In the genomic region with DNA sequence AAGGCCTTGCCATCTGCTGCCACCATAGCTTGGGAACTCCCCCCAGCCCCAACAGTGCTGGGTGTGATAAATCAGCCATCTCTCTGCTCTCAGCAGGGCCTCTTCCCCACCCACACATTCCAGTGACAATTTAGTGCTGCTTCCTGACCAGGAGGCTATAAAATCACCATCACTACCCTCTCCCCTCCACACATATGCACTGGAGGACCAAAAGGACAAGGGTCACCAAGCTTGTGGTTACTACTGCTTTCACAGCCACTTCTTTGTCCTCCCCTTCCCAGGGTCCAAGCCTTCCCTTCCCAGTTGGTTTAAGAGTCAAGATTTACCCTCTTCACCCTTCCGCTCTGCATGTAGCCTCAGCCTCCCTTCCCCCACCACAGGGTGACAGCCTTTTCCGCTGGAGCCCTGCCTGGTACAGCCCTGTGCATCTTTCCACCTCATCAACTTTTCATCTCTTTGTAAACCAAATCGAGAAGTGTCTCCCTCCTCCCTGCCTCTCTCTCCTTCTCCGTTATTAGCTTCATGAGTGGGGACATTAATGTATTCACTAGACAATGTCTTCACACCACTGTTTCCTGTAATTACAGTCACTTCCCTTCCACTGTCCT, we compare ENCODE assay signal across 3 cellular contexts.
TF ChIP-seq lines count a peak whose summit lies in the region.

No MANE protein-coding gene starts in this region.

TF ChIP-seq in SK-N-SH, 30 proteins besides CTCF, POLR2A, EP300 and RAD21:
- TF ChIP-seq, protein P1, sequence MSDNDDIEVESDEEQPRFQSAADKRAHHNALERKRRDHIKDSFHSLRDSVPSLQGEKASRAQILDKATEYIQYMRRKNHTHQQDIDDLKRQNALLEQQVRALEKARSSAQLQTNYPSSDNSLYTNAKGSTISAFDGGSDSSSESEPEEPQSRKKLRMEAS (IDR thresholded peaks at IDR 0.05; ENCODE audit: low read depth): no peak
- TF ChIP-seq GABPA (IDR thresholded peaks at IDR 0.05; ENCODE audit: low read depth) (no peak), NRF1 (IDR thresholded peaks at IDR 0.05; ENCODE audit: low read depth, low read length) (no peak), CHD2 (IDR thresholded peaks at IDR 0.05; ENCODE audit: low read length, partially characterized antibody) (no peak), TCF12 (IDR thresholded peaks at IDR 0.05) (no peak), POLR2AphosphoS5 (IDR thresholded peaks at IDR 0.05; ENCODE audit: low read depth, low read length) (0 out of 2 replicates have a peak, but pooled peaks have one; percentile 15)

TF ChIP-seq in SK-N-SH treated with all-trans-retinoic acid at 6 μM for 48 hours, 23 proteins besides CTCF, POLR2A, EP300 and RAD21:
- TF ChIP-seq ZC3H10 (CRISPR knock-in tag; IDR thresholded peaks at IDR 0.05) (no peak), TCF4 (CRISPR knock-in tag; IDR thresholded peaks at IDR 0.05; ENCODE audit: borderline replicate concordance) (no peak), ZNF565 (CRISPR knock-in tag; conservative IDR thresholded peaks at IDR 0.05; ENCODE audit: low read depth) (no peak), TOX (CRISPR knock-in tag; IDR thresholded peaks at IDR 0.05; ENCODE audit: borderline replicate concordance) (no peak), ESRRG (CRISPR knock-in tag; IDR thresholded peaks at IDR 0.05) (no peak), RARB (CRISPR knock-in tag; IDR thresholded peaks at IDR 0.05) (no peak), SNAI2 (CRISPR knock-in tag; IDR thresholded peaks at IDR 0.05) (no peak), CSDC2 (CRISPR knock-in tag; IDR thresholded peaks at IDR 0.05) (no peak), BACH2 (CRISPR knock-in tag; IDR thresholded peaks at IDR 0.05; ENCODE audit: borderline replicate concordance) (no peak), PPARA (CRISPR knock-in tag; IDR thresholded peaks at IDR 0.05; ENCODE audit: borderline replicate concordance) (no peak), ZNF8 (CRISPR knock-in tag; IDR thresholded peaks at IDR 0.05) (no peak), ZFP30 (CRISPR knock-in tag; IDR thresholded peaks at IDR 0.05) (no peak), ISL1 (CRISPR knock-in tag; IDR thresholded peaks at IDR 0.05) (no peak)
- TF ChIP-seq, protein P2, sequence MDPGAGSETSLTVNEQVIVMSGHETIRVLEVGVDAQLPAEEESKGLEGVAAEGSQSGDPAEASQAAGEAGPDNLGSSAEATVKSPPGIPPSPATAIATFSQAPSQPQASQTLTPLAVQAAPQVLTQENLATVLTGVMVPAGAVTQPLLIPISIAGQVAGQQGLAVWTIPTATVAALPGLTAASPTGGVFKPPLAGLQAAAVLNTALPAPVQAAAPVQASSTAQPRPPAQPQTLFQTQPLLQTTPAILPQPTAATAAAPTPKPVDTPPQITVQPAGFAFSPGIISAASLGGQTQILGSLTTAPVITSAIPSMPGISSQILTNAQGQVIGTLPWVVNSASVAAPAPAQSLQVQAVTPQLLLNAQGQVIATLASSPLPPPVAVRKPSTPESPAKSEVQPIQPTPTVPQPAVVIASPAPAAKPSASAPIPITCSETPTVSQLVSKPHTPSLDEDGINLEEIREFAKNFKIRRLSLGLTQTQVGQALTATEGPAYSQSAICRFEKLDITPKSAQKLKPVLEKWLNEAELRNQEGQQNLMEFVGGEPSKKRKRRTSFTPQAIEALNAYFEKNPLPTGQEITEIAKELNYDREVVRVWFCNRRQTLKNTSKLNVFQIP (CRISPR knock-in tag; IDR thresholded peaks at IDR 0.05; ENCODE audit: borderline replicate concordance, low read depth): no peak
- TF ChIP-seq, protein P3, sequence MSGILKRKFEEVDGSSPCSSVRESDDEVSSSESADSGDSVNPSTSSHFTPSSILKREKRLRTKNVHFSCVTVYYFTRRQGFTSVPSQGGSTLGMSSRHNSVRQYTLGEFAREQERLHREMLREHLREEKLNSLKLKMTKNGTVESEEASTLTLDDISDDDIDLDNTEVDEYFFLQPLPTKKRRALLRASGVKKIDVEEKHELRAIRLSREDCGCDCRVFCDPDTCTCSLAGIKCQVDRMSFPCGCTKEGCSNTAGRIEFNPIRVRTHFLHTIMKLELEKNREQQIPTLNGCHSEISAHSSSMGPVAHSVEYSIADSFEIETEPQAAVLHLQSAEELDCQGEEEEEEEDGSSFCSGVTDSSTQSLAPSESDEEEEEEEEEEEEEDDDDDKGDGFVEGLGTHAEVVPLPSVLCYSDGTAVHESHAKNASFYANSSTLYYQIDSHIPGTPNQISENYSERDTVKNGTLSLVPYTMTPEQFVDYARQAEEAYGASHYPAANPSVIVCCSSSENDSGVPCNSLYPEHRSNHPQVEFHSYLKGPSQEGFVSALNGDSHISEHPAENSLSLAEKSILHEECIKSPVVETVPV (CRISPR knock-in tag; IDR thresholded peaks at IDR 0.05): no peak
- TF ChIP-seq, protein P4, sequence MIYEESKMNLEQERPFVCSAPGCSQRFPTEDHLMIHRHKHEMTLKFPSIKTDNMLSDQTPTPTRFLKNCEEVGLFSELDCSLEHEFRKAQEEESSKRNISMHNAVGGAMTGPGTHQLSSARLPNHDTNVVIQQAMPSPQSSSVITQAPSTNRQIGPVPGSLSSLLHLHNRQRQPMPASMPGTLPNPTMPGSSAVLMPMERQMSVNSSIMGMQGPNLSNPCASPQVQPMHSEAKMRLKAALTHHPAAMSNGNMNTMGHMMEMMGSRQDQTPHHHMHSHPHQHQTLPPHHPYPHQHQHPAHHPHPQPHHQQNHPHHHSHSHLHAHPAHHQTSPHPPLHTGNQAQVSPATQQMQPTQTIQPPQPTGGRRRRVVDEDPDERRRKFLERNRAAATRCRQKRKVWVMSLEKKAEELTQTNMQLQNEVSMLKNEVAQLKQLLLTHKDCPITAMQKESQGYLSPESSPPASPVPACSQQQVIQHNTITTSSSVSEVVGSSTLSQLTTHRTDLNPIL (CRISPR knock-in tag; IDR thresholded peaks at IDR 0.05; ENCODE audit: low read depth): no peak
- TF ChIP-seq, protein P5, sequence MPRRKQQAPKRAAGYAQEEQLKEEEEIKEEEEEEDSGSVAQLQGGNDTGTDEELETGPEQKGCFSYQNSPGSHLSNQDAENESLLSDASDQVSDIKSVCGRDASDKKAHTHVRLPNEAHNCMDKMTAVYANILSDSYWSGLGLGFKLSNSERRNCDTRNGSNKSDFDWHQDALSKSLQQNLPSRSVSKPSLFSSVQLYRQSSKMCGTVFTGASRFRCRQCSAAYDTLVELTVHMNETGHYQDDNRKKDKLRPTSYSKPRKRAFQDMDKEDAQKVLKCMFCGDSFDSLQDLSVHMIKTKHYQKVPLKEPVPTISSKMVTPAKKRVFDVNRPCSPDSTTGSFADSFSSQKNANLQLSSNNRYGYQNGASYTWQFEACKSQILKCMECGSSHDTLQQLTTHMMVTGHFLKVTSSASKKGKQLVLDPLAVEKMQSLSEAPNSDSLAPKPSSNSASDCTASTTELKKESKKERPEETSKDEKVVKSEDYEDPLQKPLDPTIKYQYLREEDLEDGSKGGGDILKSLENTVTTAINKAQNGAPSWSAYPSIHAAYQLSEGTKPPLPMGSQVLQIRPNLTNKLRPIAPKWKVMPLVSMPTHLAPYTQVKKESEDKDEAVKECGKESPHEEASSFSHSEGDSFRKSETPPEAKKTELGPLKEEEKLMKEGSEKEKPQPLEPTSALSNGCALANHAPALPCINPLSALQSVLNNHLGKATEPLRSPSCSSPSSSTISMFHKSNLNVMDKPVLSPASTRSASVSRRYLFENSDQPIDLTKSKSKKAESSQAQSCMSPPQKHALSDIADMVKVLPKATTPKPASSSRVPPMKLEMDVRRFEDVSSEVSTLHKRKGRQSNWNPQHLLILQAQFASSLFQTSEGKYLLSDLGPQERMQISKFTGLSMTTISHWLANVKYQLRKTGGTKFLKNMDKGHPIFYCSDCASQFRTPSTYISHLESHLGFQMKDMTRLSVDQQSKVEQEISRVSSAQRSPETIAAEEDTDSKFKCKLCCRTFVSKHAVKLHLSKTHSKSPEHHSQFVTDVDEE (CRISPR knock-in tag; IDR thresholded peaks at IDR 0.05): no peak

TF ChIP-seq in IMR-90, 13 proteins besides CTCF, POLR2A, EP300 and RAD21:
- no peak for TF ChIP-seq BHLHE40 (IDR thresholded peaks at IDR 0.05; ENCODE audit: low read depth, low read length)
- TF ChIP-seq, protein P6, sequence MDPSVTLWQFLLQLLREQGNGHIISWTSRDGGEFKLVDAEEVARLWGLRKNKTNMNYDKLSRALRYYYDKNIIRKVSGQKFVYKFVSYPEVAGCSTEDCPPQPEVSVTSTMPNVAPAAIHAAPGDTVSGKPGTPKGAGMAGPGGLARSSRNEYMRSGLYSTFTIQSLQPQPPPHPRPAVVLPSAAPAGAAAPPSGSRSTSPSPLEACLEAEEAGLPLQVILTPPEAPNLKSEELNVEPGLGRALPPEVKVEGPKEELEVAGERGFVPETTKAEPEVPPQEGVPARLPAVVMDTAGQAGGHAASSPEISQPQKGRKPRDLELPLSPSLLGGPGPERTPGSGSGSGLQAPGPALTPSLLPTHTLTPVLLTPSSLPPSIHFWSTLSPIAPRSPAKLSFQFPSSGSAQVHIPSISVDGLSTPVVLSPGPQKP (IDR thresholded peaks at IDR 0.05; ENCODE audit: borderline replicate concordance, low read depth, low read length): no peak
- TF ChIP-seq SMC3 (IDR thresholded peaks at IDR 0.05; ENCODE audit: low read depth, low read length): no peak
- no peak for TF ChIP-seq RFX5 (IDR thresholded peaks at IDR 0.05; ENCODE audit: low read depth, low read length)
- no peak for TF ChIP-seq CEBPB (IDR thresholded peaks at IDR 0.05; ENCODE audit: low read depth, low read length)
- TF ChIP-seq NFE2L2 (IDR thresholded peaks at IDR 0.05; ENCODE audit: low read depth, low read length): no peak
- TF ChIP-seq RCOR1 (IDR thresholded peaks at IDR 0.05; ENCODE audit: insufficient replicate concordance, low read length): no peak
- no peak for TF ChIP-seq CHD1 (IDR thresholded peaks at IDR 0.05; ENCODE audit: low read depth, low read length)
- TF ChIP-seq, protein P7, sequence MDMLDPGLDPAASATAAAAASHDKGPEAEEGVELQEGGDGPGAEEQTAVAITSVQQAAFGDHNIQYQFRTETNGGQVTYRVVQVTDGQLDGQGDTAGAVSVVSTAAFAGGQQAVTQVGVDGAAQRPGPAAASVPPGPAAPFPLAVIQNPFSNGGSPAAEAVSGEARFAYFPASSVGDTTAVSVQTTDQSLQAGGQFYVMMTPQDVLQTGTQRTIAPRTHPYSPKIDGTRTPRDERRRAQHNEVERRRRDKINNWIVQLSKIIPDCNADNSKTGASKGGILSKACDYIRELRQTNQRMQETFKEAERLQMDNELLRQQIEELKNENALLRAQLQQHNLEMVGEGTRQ (IDR thresholded peaks at IDR 0.05; ENCODE audit: low read depth, low read length): no peak
- no peak for TF ChIP-seq MXI1 (IDR thresholded peaks at IDR 0.05; ENCODE audit: borderline replicate concordance, low read depth, low read length)
- no peak for TF ChIP-seq MAFK (IDR thresholded peaks at IDR 0.05; ENCODE audit: low read depth, low read length)
- TF ChIP-seq FOS (IDR thresholded peaks at IDR 0.05; ENCODE audit: low read depth, low read length): no peak
- no peak for TF ChIP-seq MAZ (IDR thresholded peaks at IDR 0.05; ENCODE audit: borderline replicate concordance, low read depth, low read length)
TF ChIP-seq in IMR-90: peak in this region for 0.
